14 cellular contexts compared by ENCODE assay signal in the genomic region with DNA sequence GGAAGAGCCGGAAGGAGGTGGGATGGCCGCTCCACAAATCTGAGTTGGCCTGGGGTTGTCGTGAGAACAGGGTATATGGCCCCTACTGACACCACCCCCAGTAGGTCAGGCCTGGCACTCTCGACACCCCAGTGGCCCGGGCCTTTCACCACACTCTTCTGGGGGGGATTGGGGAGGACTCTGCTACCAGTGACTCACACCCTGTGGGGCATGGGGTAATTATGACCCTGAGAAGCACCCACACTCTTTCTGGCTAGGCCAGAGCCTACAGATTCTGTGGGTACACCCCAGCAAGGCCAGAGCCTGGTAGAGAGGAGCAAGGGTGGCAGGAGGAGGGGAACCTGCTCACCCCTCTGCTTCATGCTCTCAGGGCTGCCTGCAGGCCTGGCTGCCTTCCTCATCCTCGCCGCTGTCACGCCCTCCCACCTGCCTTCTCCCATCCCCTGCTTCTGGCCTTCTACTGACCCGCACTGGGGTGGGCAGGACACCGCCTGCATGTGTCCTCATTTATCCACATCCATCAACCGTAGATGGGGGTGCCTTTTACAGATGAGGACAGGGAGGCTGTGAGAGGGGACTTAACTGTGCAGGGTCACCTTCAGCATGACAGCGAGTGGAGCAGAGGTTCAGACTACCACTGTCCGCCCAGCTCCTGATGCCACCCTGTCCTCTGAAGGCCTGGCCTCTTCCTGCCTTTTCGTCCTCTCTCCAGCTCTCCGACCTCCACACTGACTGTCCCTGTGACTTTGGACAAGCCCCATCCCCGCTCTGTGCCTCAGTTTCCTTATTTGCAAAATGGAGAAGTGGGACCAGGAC. TPM values are rescaled to one million over a fixed set of nuclear protein-coding genes. Genes with fewer than 3 reads are reported as not detected.
DNase-seq lines count a peak whose midpoint lies in the region; ATAC-seq and TF ChIP-seq lines count a peak whose summit lies in the region.
"Had no signal": no experiment of that assay in that cellular context is flagged by ENCODE, and none has a peak within 500 bp of the region (broad histone marks: within the 10 kb centered on the region; RNA-seq: fewer than 3 reads in every experiment).

No MANE protein-coding gene starts in this region.

- TF ChIP-seq POLR2A in GM19099 (IDR thresholded peaks at IDR 0.05; ENCODE audit: extremely low read depth, insufficient read length, low read depth), result peak; percentile 21

- no peak for ATAC-seq in activated naive CD4-positive, alpha-beta T cell treated with anti-CD3 and anti-CD28 coated beads, Interleukin-2, amount 50 U/mL, for 72 hours

- H3K27me3 ChIP-seq in neuronal stem cell (ENCODE audit: control insufficient read depth in 3 of 3, insufficient read depth in 3 of 3, low read depth in 1 of 3, low read length in 3 of 3) (peaks cover 0 to 6% (median 0%) of the 10 kb centered on the region in 3 experiments), neural progenitor cell (no peaks in the 10 kb centered on the region)

- H3K4me2 ChIP-seq in neuronal stem cell (ENCODE audit: insufficient read depth, low read length, poor library complexity, severe bottlenecking) (no peak overlapping the region), neural progenitor cell (no peak overlapping the region)

- no CpG with 5 or more reads among the region's 16 CpGs for WGBS in neuronal stem cell (ENCODE audit: extremely low coverage in 2 of 2, insufficient read length in 2 of 2, insufficient replicate concordance in 1 of 2), 2 donors

- no peaks in the 10 kb centered on the region for H3K79me2 ChIP-seq in neural progenitor cell (ENCODE audit: low read depth)

- peak overlapping the region; percentile 68 for H2AK5ac ChIP-seq in neuronal stem cell (ENCODE audit: low read depth, low read length)

- TF ChIP-seq CTCF in CD14-positive monocyte (IDR thresholded peaks at IDR 0.05), result no peak
- no peak for TF ChIP-seq CTCF in neural progenitor cell (IDR thresholded peaks at IDR 0.05)

- H3K4me3 Mint-ChIP-seq in CD14-positive monocyte (peak overlapping the region in 1 of 2 donors; percentile 11), neural progenitor cell (no peak overlapping the region)
- H3K4me3 Mint-ChIP-seq: nephron progenitor cell had no signal

- DNase-seq in CD14-positive monocyte (ENCODE audit: low spot score), result peak; percentile 77
- DNase-seq in activated naive CD4-positive, alpha-beta T cell treated with anti-CD3 and anti-CD28 coated beads, Interleukin-2, amount 50 U/mL, for 72 hours (ENCODE audit: low spot score in 2 of 2), result no peak
- no peak for DNase-seq in neuronal stem cell (ENCODE audit: low spot score)
- no peak for DNase-seq in SK-N-DZ (ENCODE audit: low spot score)
- DNase-seq in neural progenitor cell (ENCODE audit: low spot score), result no peak
- DNase-seq in COLO668 (lab: John Stamatoyannopoulos, UW; ENCODE audit: unreplicated experiment), result no peak
- DNase-seq in amygdala (lab: John Stamatoyannopoulos, UW), result no peak
- DNase-seq: Calu3; kidney; NCI-H2171 treated with DMSO at 0.1 percent for 48 hours; nephron progenitor cell; stimulated activated CD4-positive, alpha-beta T cell treated with anti-CD3 and anti-CD28 coated beads, Interleukin-12 subunit alpha, Interleukin-12 subunit beta, amount 100 ng/mL, for 4 hours had no signal

- peak overlapping the region; percentile 64 for H3K14ac ChIP-seq in neuronal stem cell (ENCODE audit: low read length)

- H3K9me3 Mint-ChIP-seq in CD14-positive monocyte, result peaks cover 0 to 3% (median 0%) of the 10 kb centered on the region in 7 donors
- H3K9me3 Mint-ChIP-seq in activated naive CD4-positive, alpha-beta T cell treated with anti-CD3 and anti-CD28 coated beads, Interleukin-2, amount 50 U/mL, for 72 hours, result no peaks in the 10 kb centered on the region
- no peaks in the 10 kb centered on the region for H3K9me3 Mint-ChIP-seq in neural progenitor cell
- H3K9me3 Mint-ChIP-seq: nephron progenitor cell had no signal

- no peak overlapping the region for H3K23ac ChIP-seq in neuronal stem cell (ENCODE audit: low read depth, low read length, poor library complexity)

- H3K9me3 ChIP-seq in neuronal stem cell (replicated peaks in 1 of 2; ENCODE audit: control insufficient read depth in 2 of 2, insufficient read depth in 1 of 2, low read depth in 1 of 2, low read length in 2 of 2), result no peaks in the 10 kb centered on the region
- no peaks in the 10 kb centered on the region for H3K9me3 ChIP-seq in neural progenitor cell (ENCODE audit: low read depth)

- peak overlapping the region; percentile 29 for H3K4ac ChIP-seq in neuronal stem cell (ENCODE audit: low read length)

- H2BK12ac ChIP-seq in neuronal stem cell (ENCODE audit: low read length), result peak overlapping the region; percentile 93

- H3K36me3 ChIP-seq in neuronal stem cell (replicated peaks in 1 of 2; ENCODE audit: control insufficient read depth in 2 of 2, insufficient read depth in 2 of 2, low read length in 2 of 2) (no peaks in the 10 kb centered on the region), neural progenitor cell (no peaks in the 10 kb centered on the region)

- H3K4me1 ChIP-seq in neuronal stem cell (ENCODE audit: control insufficient read depth in 2 of 2, insufficient read depth in 1 of 2, low read depth in 1 of 2, low read length in 2 of 2) (peaks cover 7 to 10% of the 10 kb centered on the region in 2 donors), neural progenitor cell (peaks cover 5% of the 10 kb centered on the region)

- intact Hi-C loops in CD14-positive monocyte (cut with micrococcal nuclease), result loop anchor here (5.0 kb wide), 2 partner anchors 434 to 1354 kb away; no protein-coding TSS in a partner anchor

- H3F3A ChIP-seq in neural progenitor cell (ENCODE audit: low read depth), result no peaks in the 10 kb centered on the region

- peak overlapping the region; percentile 76 for H2BK15ac ChIP-seq in neuronal stem cell (ENCODE audit: low read length)

- H2AFZ ChIP-seq in neuronal stem cell (ENCODE audit: low read length) (no peak overlapping the region), neural progenitor cell (replicated peaks) (no peak overlapping the region)

- peaks cover 0 to 8% (median 4%) of the 10 kb centered on the region in 3 donors for H3K27me3 Mint-ChIP-seq in CD14-positive monocyte (ENCODE audit: low read depth in 3 of 3)
- peaks cover 7% of the 10 kb centered on the region for H3K27me3 Mint-ChIP-seq in neural progenitor cell (ENCODE audit: insufficient read depth, low read depth)

- H4K91ac ChIP-seq in neuronal stem cell (ENCODE audit: low read depth, low read length, poor library complexity), result peak overlapping the region; percentile 41

- H3K9ac ChIP-seq in neuronal stem cell (ENCODE audit: low read depth, low read length, poor library complexity) (no peak overlapping the region), neural progenitor cell (no peak overlapping the region)

- H3K36me3 Mint-ChIP-seq in CD14-positive monocyte (peaks cover 5 to 18% of the 10 kb centered on the region in 2 donors), neural progenitor cell (no peaks in the 10 kb centered on the region)
- peaks cover 10 to 45% of the 10 kb centered on the region in 2 donors for H3K36me3 Mint-ChIP-seq in activated naive CD4-positive, alpha-beta T cell treated with anti-CD3 and anti-CD28 coated beads, Interleukin-2, amount 50 U/mL, for 72 hours

- peaks cover 93% of the 10 kb centered on the region for H3K4me1 Mint-ChIP-seq in CD14-positive monocyte
- peaks cover 47% of the 10 kb centered on the region for H3K4me1 Mint-ChIP-seq in neural progenitor cell

- H4K8ac ChIP-seq in neuronal stem cell (ENCODE audit: low read depth, low read length), result no peak overlapping the region

- no peak overlapping the region for H2BK5ac ChIP-seq in neuronal stem cell (ENCODE audit: low read length)

- H3K4me3 ChIP-seq in neuronal stem cell (ENCODE audit: low read length in 2 of 2) (no peak overlapping the region), neural progenitor cell (no peak overlapping the region)

- peak overlapping the region; percentile 79 for H3K18ac ChIP-seq in neuronal stem cell (ENCODE audit: low read length)

- H3K27ac ChIP-seq in neuronal stem cell (replicated peaks; ENCODE audit: low read length) (no peak overlapping the region), neural progenitor cell (no peak overlapping the region)

- H3K27ac Mint-ChIP-seq in CD14-positive monocyte (peak overlapping the region in 6 of 7 donors; percentile 85 to 99 (median 98)), neural progenitor cell (no peak overlapping the region)
- H3K27ac Mint-ChIP-seq in activated naive CD4-positive, alpha-beta T cell treated with anti-CD3 and anti-CD28 coated beads, Interleukin-2, amount 50 U/mL, for 72 hours, result peak overlapping the region; percentile 94 to 99
- H3K27ac Mint-ChIP-seq: nephron progenitor cell had no signal

- no peaks in the 10 kb centered on the region for H4K20me1 ChIP-seq in neural progenitor cell (ENCODE audit: low read depth)

- no peaks in the 10 kb centered on the region for H3K79me1 ChIP-seq in neuronal stem cell (ENCODE audit: low read depth, low read length)

- no peak overlapping the region for H2BK120ac ChIP-seq in neuronal stem cell (ENCODE audit: low read depth, low read length)

RNA-seq across cellular contexts. Expression of gene ASB2, which starts 18.4 kb away (rescaled TPM):
- polyA plus RNA-seq in CD14-positive monocyte, result 1 to 10 TPM in 1 of 2 donors, under 1 TPM in 1; 0.25 to 1.4 TPM
- 10 to 100 TPM; 12.9 to 50.0 TPM for total RNA-seq in activated naive CD4-positive, alpha-beta T cell treated with anti-CD3 and anti-CD28 coated beads, Interleukin-2, amount 50 U/mL, for 72 hours
- polyA plus RNA-seq in neuronal stem cell (2013, experiment 1 of 2), result 0.43 TPM
- 0.50 TPM for polyA plus RNA-seq in neuronal stem cell (2013, experiment 2 of 2)
- polyA plus RNA-seq in SK-N-DZ (2014; cell fraction: cytosol; rRNA removed), result 0.60 TPM in 1 of 2 replicates, not detected in the other
- not detected in 2 replicates for polyA plus RNA-seq in SK-N-DZ (2014; cell fraction: nucleus; rRNA removed)
- total RNA-seq in neural progenitor cell (ENCODE audit: low replicate concordance), result 0.62 TPM in 1 of 2 replicates, not detected in the other

RNA-seq across cellular contexts. Expression of gene FAM181A, which starts 30.8 kb away (rescaled TPM):
- not detected for polyA plus RNA-seq in CD14-positive monocyte
- not detected for total RNA-seq in activated naive CD4-positive, alpha-beta T cell treated with anti-CD3 and anti-CD28 coated beads, Interleukin-2, amount 50 U/mL, for 72 hours
- 2.3 TPM for polyA plus RNA-seq in neuronal stem cell (2013, experiment 1 of 2)
- polyA plus RNA-seq in neuronal stem cell (2013, experiment 2 of 2), result 2.4 TPM
- 0.36 TPM in 1 of 2 replicates, not detected in the other for polyA plus RNA-seq in SK-N-DZ (2014; cell fraction: cytosol; rRNA removed)
- not detected in 2 replicates for polyA plus RNA-seq in SK-N-DZ (2014; cell fraction: nucleus; rRNA removed)
- not detected in 2 replicates for total RNA-seq in neural progenitor cell (ENCODE audit: low replicate concordance)
- total RNA-seq: Calu3, kidney, LHCN-M2 had no signal

RNA-seq across cellular contexts. Expression of gene CCDC197, which starts 39.1 kb away (rescaled TPM):
- not detected for polyA plus RNA-seq in CD14-positive monocyte
- under 1 TPM; 0.20 to 0.49 TPM for total RNA-seq in activated naive CD4-positive, alpha-beta T cell treated with anti-CD3 and anti-CD28 coated beads, Interleukin-2, amount 50 U/mL, for 72 hours
- not detected for polyA plus RNA-seq in neuronal stem cell (2013, experiment 1 of 2)
- polyA plus RNA-seq in neuronal stem cell (2013, experiment 2 of 2), result not detected
- not detected in 2 replicates for polyA plus RNA-seq in SK-N-DZ (2014; cell fraction: cytosol; rRNA removed)
- polyA plus RNA-seq in SK-N-DZ (2014; cell fraction: nucleus; rRNA removed), result not detected in 2 replicates
- total RNA-seq in neural progenitor cell (ENCODE audit: low replicate concordance), result not detected in 2 replicates
- total RNA-seq: Calu3, kidney, LHCN-M2 had no signal
